Comparison of ENCODE assay signal across 12 cellular contexts in the genomic region with DNA sequence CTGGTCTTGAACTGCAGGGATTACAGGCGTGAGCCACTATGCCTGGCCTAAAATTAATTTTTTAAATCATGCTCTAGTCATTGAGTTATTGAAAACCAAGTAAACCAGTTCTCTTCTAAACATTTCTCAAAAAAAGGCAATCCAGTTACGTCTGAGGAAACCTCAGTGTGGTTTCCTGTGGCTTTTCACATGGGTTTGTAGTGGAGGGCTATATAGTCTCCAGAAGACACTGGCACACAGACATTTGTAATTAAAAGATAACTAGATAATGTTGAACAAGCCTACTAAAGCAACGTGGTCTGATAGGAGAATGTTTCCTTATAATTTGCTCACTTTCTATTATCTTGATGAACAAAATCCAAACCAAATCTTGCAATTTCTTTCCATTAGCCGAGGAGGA. TPM values are rescaled to one million over a fixed set of nuclear protein-coding genes. Genes with fewer than 3 reads are reported as not detected.
DNase-seq lines count a peak whose midpoint lies in the region; ATAC-seq and TF ChIP-seq lines count a peak whose summit lies in the region.
"Had no signal": no experiment of that assay in that cellular context is flagged by ENCODE, and none has a peak within 500 bp of the region (broad histone marks: within the 10 kb centered on the region; RNA-seq: fewer than 3 reads in every experiment).

No MANE protein-coding gene starts in this region.

- no peaks in the 10 kb centered on the region for H3K9me3 ChIP-seq in body of pancreas
- no peaks in the 10 kb centered on the region for H3K9me3 ChIP-seq in mesenchymal stem cell (ENCODE audit: control insufficient read depth, low read length)
- H3K9me3 ChIP-seq: upper lobe of right lung had no signal

- H2BK5ac ChIP-seq in mesenchymal stem cell (ENCODE audit: low read depth, low read length, poor library complexity, severe bottlenecking) = no peak overlapping the region

- H3K4me1 Mint-ChIP-seq in activated naive CD4-positive, alpha-beta T cell treated with anti-CD3 and anti-CD28 coated beads for 36 hours (ENCODE audit: low read depth) = peaks cover 45% of the 10 kb centered on the region

- no peak overlapping the region for H3K14ac ChIP-seq in mesenchymal stem cell (ENCODE audit: low read length in 2 of 2)

- no peaks in the 10 kb centered on the region for H3K36me3 ChIP-seq in body of pancreas (replicated peaks in 1 of 2; ENCODE audit: insufficient read depth in 1 of 2, low read depth in 2 of 2)
- H3K36me3 ChIP-seq in mesenchymal stem cell (ENCODE audit: control insufficient read depth in 1 of 2, insufficient read depth in 2 of 2, low read depth in 1 of 2, low read length in 2 of 2) = no peaks in the 10 kb centered on the region
- H3K36me3 ChIP-seq: upper lobe of right lung had no signal

- H3K27ac ChIP-seq in body of pancreas = peak overlapping the region; percentile 44 to 76 (median 51)
- H3K27ac ChIP-seq in mesenchymal stem cell (ENCODE audit: low read length, poor library complexity, severe bottlenecking) = no peak overlapping the region
- H3K27ac ChIP-seq: upper lobe of right lung had no signal

- H3K4me2 ChIP-seq in mesenchymal stem cell (ENCODE audit: low read length, poor library complexity, severe bottlenecking) = no peak overlapping the region

- H2BK15ac ChIP-seq in mesenchymal stem cell (ENCODE audit: low read depth, poor library complexity, severe bottlenecking) = no peak overlapping the region

- no peaks in the 10 kb centered on the region for H3K79me1 ChIP-seq in mesenchymal stem cell (replicated peaks; ENCODE audit: low read length, poor library complexity, severe bottlenecking)

- no peak overlapping the region for H3K23ac ChIP-seq in mesenchymal stem cell (ENCODE audit: low read length in 2 of 2)

- intact Hi-C loops in activated naive CD4-positive, alpha-beta T cell treated with anti-CD3 and anti-CD28 coated beads for 36 hours (cut with micrococcal nuclease) = loop anchor here (1.0 kb wide), 1 partner anchor 39 kb away; no protein-coding TSS in a partner anchor
- intact Hi-C loops in body of pancreas (cut with DNase I) = no loop called here

- no peak overlapping the region for H2BK12ac ChIP-seq in mesenchymal stem cell (ENCODE audit: low read length in 2 of 2)

- TF ChIP-seq POLR2A in body of pancreas (IDR thresholded peaks at IDR 0.05) = no peak

- H3K4me1 ChIP-seq in body of pancreas = peaks cover 35% of the 10 kb centered on the region
- H3K4me1 ChIP-seq in mesenchymal stem cell (ENCODE audit: control insufficient read depth, insufficient read depth, low read depth, low read length) = no peaks in the 10 kb centered on the region

- no peak overlapping the region for H2AFZ ChIP-seq in mesenchymal stem cell (ENCODE audit: low read depth, low read length)

- H4K8ac ChIP-seq in mesenchymal stem cell (ENCODE audit: low read length) = no peak overlapping the region

- H3K27me3 ChIP-seq in body of pancreas (no peaks in the 10 kb centered on the region), mesenchymal stem cell (ENCODE audit: control insufficient read depth in 1 of 2, insufficient read depth in 1 of 2, low read length in 2 of 2) (no peaks in the 10 kb centered on the region)
- H3K27me3 ChIP-seq: upper lobe of right lung had no signal

- DNase-seq in activated naive CD4-positive, alpha-beta T cell treated with anti-CD3 and anti-CD28 coated beads for 36 hours = peak; percentile 61
- DNase-seq in activated naive CD4-positive, alpha-beta T cell treated with anti-CD3 and anti-CD28 coated beads, Interleukin-2, amount 50 U/mL, for 16 hours = no peak
- DNase-seq in T-helper 1 cell (peak in 4 of 5 donors; percentile 36 to 79 (median 54)), body of pancreas (no peak), mesenchymal stem cell (no peak), NCI-H1417 treated with DMSO at 0.1 percent for 48 hours (lab: John Stamatoyannopoulos, UW) (no peak), kidney glomerular epithelial cell (lab: John Stamatoyannopoulos, UW) (no peak)
- peak; percentile 34 for DNase-seq in stimulated activated naive CD8-positive, alpha-beta T cell treated with anti-CD3 and anti-CD28 coated beads, Interleukin-15, Interleukin-2, amounts not matched to agents 100 U/mL and 50 U/mL, for 24 hours
- DNase-seq: GDM1, NCI-H2081, upper lobe of right lung had no signal

- no peak overlapping the region for H3K9ac ChIP-seq in mesenchymal stem cell (ENCODE audit: low read length)

- TF ChIP-seq CTCF in body of pancreas (IDR thresholded peaks at IDR 0.05) = no peak

- H3K4ac ChIP-seq in mesenchymal stem cell (ENCODE audit: low read depth in 1 of 2, low read length in 2 of 2) = no peak overlapping the region

- CTCF ChIA-PET in activated naive CD4-positive, alpha-beta T cell treated with anti-CD3 and anti-CD28 coated beads for 36 hours (lab: Charles Lee) = interaction anchor here (0.7 to 4.4 kb wide), 5 partner anchors 13 to 150 kb away, joined by 3 to 9 read pairs (median 3); no protein-coding TSS in a partner anchor

- no peak overlapping the region for H3K18ac ChIP-seq in mesenchymal stem cell (ENCODE audit: low read depth in 1 of 2, low read length in 2 of 2)

- no peak overlapping the region for H2AK5ac ChIP-seq in mesenchymal stem cell (ENCODE audit: low read length, severe bottlenecking)

- WGBS in body of pancreas, 2 donors = 49 to 50% methylated on average over 4 of the region's 4 CpGs
- 100% methylated on average over 1 of the region's 4 CpGs for WGBS in mesenchymal stem cell

- no peak for ATAC-seq in body of pancreas
- peak; percentile 11 for ATAC-seq in stimulated activated naive CD8-positive, alpha-beta T cell treated with anti-CD3 and anti-CD28 coated beads, Interleukin-15, Interleukin-2, amounts not matched to agents 100 U/mL and 50 U/mL, for 24 hours
- ATAC-seq: upper lobe of right lung had no signal

- no peak overlapping the region for H2BK120ac ChIP-seq in mesenchymal stem cell (ENCODE audit: low read depth, low read length)

- peak overlapping the region; percentile 56 for H3K4me3 Mint-ChIP-seq in activated naive CD4-positive, alpha-beta T cell treated with anti-CD3 and anti-CD28 coated beads for 36 hours

- no peak overlapping the region for H4K91ac ChIP-seq in mesenchymal stem cell (ENCODE audit: low read length)

- H3K4me3 ChIP-seq in body of pancreas (no peak overlapping the region), mesenchymal stem cell (ENCODE audit: insufficient read depth in 1 of 2, low read depth in 1 of 2, low read length in 2 of 2) (no peak overlapping the region)
- H3K4me3 ChIP-seq: lung, upper lobe of right lung had no signal

- H3K27me3 Mint-ChIP-seq in activated naive CD4-positive, alpha-beta T cell treated with anti-CD3 and anti-CD28 coated beads for 36 hours (ENCODE audit: low read depth) = no peaks in the 10 kb centered on the region

- H3K36me3 Mint-ChIP-seq in activated naive CD4-positive, alpha-beta T cell treated with anti-CD3 and anti-CD28 coated beads for 36 hours (ENCODE audit: low read depth) = no peaks in the 10 kb centered on the region

- no peaks in the 10 kb centered on the region for H3K9me3 Mint-ChIP-seq in activated naive CD4-positive, alpha-beta T cell treated with anti-CD3 and anti-CD28 coated beads for 36 hours

- peak overlapping the region; percentile 69 for H3K27ac Mint-ChIP-seq in activated naive CD4-positive, alpha-beta T cell treated with anti-CD3 and anti-CD28 coated beads for 36 hours

RNA-seq across cellular contexts. Expression of a gene that starts 5.2 kb away (rescaled TPM):
- total RNA-seq in activated naive CD4-positive, alpha-beta T cell treated with anti-CD3 and anti-CD28 coated beads for 36 hours = 10 to 100 TPM; 40.7 to 44.7 TPM
- total RNA-seq in body of pancreas = 10 to 100 TPM; 36.8 to 46.1 TPM
- 78.1 TPM for polyA plus RNA-seq in mesenchymal stem cell (2013, experiment 1 of 2)
- 81.9 TPM for polyA plus RNA-seq in mesenchymal stem cell (2013, experiment 2 of 2)

RNA-seq across cellular contexts. Expression of a gene that starts 36.0 kb away (rescaled TPM):
- total RNA-seq in activated naive CD4-positive, alpha-beta T cell treated with anti-CD3 and anti-CD28 coated beads for 36 hours = not detected
- total RNA-seq in body of pancreas = under 1 TPM; 0.26 to 0.66 TPM
- polyA plus RNA-seq in mesenchymal stem cell (2013, experiment 1 of 2) = not detected
- not detected for polyA plus RNA-seq in mesenchymal stem cell (2013, experiment 2 of 2)

Comparison
In these comparisons a context has a peak if more than half of its experiments do, and no peak if none do; other contexts are left out.
1. DNase-seq: peak in activated naive CD4-positive, alpha-beta T cell treated with anti-CD3 and anti-CD28 coated beads for 36 hours (single experiment), T-helper 1 cell (4 of 5) and stimulated activated naive CD8-positive, alpha-beta T cell treated with anti-CD3 and anti-CD28 coated beads, Interleukin-15, Interleukin-2, amounts not matched to agents 100 U/mL and 50 U/mL, for 24 hours (single experiment); none in activated naive CD4-positive, alpha-beta T cell treated with anti-CD3 and anti-CD28 coated beads, Interleukin-2, amount 50 U/mL, for 16 hours (single experiment), body of pancreas (0 of 4), mesenchymal stem cell (single experiment), NCI-H1417 treated with DMSO at 0.1 percent for 48 hours (single experiment) and kidney glomerular epithelial cell (single experiment).